19 cellular contexts compared by ENCODE assay signal in genomic region chr15:84645496-84645895, GRCh38.
"Had no signal": no experiment of that assay in that cellular context is flagged by ENCODE, and none has a peak within 500 bp of the region (broad histone marks: within the 10 kb centered on the region; RNA-seq: fewer than 3 reads in every experiment).

No MANE protein-coding gene starts in this region.

- H3K27ac Mint-ChIP-seq: activated CD8-positive, alpha-beta memory T cell treated with anti-CD3 and anti-CD28 coated beads, Interleukin-2, amount 10 ng/mL, durations not matched to agents 7 days and 5 days had no signal

- FAIRE-seq: astrocyte, bronchial epithelial cell, islet of Langerhans had no signal

- H3K9me3 ChIP-seq: esophagus muscularis mucosa, neutrophil, transverse colon, vagina had no signal

- H3K27me3 Mint-ChIP-seq: activated CD8-positive, alpha-beta memory T cell treated with anti-CD3 and anti-CD28 coated beads, Interleukin-2, amount 10 ng/mL, durations not matched to agents 7 days and 5 days; naive B cell had no signal

- DNase-seq: activated CD4-positive, alpha-beta T cell treated with anti-CD3 and anti-CD28 coated beads, Interleukin-2, amount 50 U/mL, for 1 hour; activated CD8-positive, alpha-beta memory T cell treated with anti-CD3 and anti-CD28 coated beads, Interleukin-2, amount 10 ng/mL, durations not matched to agents 7 days and 5 days; activated T-cell treated with anti-CD3 and anti-CD28 coated beads, Interleukin-2, amount 50 U/mL, for 4 hours; mammary epithelial cell; naive B cell; retina; stimulated activated CD4-positive, alpha-beta T cell treated with anti-CD3 and anti-CD28 coated beads, Interleukin-4, amount 100 ng/mL, for 24 hours; stimulated activated naive CD8-positive, alpha-beta T cell treated with anti-CD3 and anti-CD28 coated beads, Interleukin-15, Interleukin-2, amounts not matched to agents 100 U/mL and 50 U/mL, for 24 hours; T-helper 2 cell; transverse colon had no signal

- H3K9me3 Mint-ChIP-seq: activated T-cell treated with anti-CD3 and anti-CD28 coated beads, Interleukin-2, amount 50 U/mL, for 4 hours; naive B cell had no signal

- H3K27ac ChIP-seq: esophagus muscularis mucosa, neutrophil, parathyroid adenoma, skin epidermis, transverse colon, vagina had no signal

- H3K4me1 ChIP-seq: parathyroid adenoma, transverse colon, vagina had no signal

- ATAC-seq: activated CD8-positive, alpha-beta memory T cell treated with anti-CD3 and anti-CD28 coated beads, Interleukin-2, amount 10 ng/mL, durations not matched to agents 7 days and 5 days; activated T-cell treated with anti-CD3 and anti-CD28 coated beads, Interleukin-2, amount 50 U/mL, for 4 hours; stimulated activated naive CD8-positive, alpha-beta T cell treated with anti-CD3 and anti-CD28 coated beads, Interleukin-15, Interleukin-2, amounts not matched to agents 100 U/mL and 50 U/mL, for 24 hours had no signal

- H3K4me3 ChIP-seq: dorsolateral prefrontal cortex, esophagus muscularis mucosa, skin epidermis, transverse colon, vagina had no signal

- H3K4me3 Mint-ChIP-seq: activated CD8-positive, alpha-beta memory T cell treated with anti-CD3 and anti-CD28 coated beads, Interleukin-2, amount 10 ng/mL, durations not matched to agents 7 days and 5 days; activated T-cell treated with anti-CD3 and anti-CD28 coated beads, Interleukin-2, amount 50 U/mL, for 4 hours; naive B cell had no signal
